In the genomic region with DNA sequence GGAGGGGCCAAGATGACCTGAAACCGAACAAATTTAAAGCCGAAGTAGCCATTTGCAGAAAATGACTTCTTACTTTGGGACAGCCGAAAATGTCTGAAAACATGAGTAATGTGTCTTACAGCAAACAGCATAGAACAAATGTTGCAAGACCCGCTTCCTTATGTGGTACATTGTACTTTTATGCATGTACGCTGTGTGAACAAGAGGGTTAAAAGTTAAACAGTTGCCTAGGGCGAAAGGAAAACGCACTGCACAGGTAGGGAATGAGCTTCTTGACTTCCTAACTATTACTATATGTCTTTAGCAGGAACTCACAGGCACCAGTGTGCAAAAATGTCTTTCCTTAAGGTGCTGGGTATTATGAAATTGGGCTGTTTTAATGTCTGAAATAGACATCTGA, we compare ENCODE assay signal across 14 cellular contexts.
DNase-seq lines count a peak whose midpoint lies in the region; ATAC-seq and TF ChIP-seq lines count a peak whose summit lies in the region.
"Had no signal": no experiment of that assay in that cellular context is flagged by ENCODE, and none has a peak within 500 bp of the region (broad histone marks: within the 10 kb centered on the region; RNA-seq: fewer than 3 reads in every experiment).

No MANE protein-coding gene starts in this region.

- H3K36me3 ChIP-seq in RWPE2 (ENCODE audit: low read depth), result no peaks in the 10 kb centered on the region
- no peaks in the 10 kb centered on the region for H3K36me3 ChIP-seq in HAP-1 (replicated peaks)
- H3K36me3 ChIP-seq: BLaER1 treated with 17β-estradiol and CSF1 and Interleukin-3, amounts not matched to agents 10 nM and 100 nM had no signal

- ATAC-seq in RWPE2 (ENCODE audit: low read depth), result peak; percentile 82
- ATAC-seq: CD8-positive, alpha-beta T cell; GM12878 had no signal

- in situ Hi-C loops in HAP-1 (cut with MboI; ENCODE audit: low sequenced_read_pairs), result no loop called here

- DNase-seq in LNCaP clone FGC (ENCODE audit: low read depth), result peak; percentile 28
- DNase-seq in RWPE2 (ENCODE audit: low spot score), result no peak
- peak; percentile 16 for DNase-seq in epithelial cell of prostate (ENCODE audit: low read depth, low spot score)
- peak; percentile 63 for DNase-seq in left kidney (ENCODE audit: low read depth, low spot score)
- no peak for DNase-seq in HAP-1 (ENCODE audit: low spot score in 2 of 2)
- no peak for DNase-seq in ecto neural progenitor cell (ENCODE audit: low spot score)
- no peak for DNase-seq in central memory CD4-positive, alpha-beta T cell
- DNase-seq: Calu3; CD8-positive, alpha-beta T cell; DMS79 treated with DMSO at 0.1 percent for 48 hours; GOT3; H7 had no signal

- H3K27me3 ChIP-seq in RWPE2 (ENCODE audit: insufficient read depth, poor library complexity, severe bottlenecking) (no peaks in the 10 kb centered on the region), HAP-1 (ENCODE audit: low read depth) (no peaks in the 10 kb centered on the region)
- H3K27me3 ChIP-seq: BLaER1 treated with 17β-estradiol and CSF1 and Interleukin-3, amounts not matched to agents 10 nM and 100 nM had no signal

- H3K27ac ChIP-seq in RWPE2 (ENCODE audit: poor library complexity, severe bottlenecking) (peak overlapping the region; percentile 68), epithelial cell of prostate (no peak overlapping the region)
- H3K27ac ChIP-seq: BLaER1 treated with 17β-estradiol and CSF1 and Interleukin-3, amounts not matched to agents 10 nM and 100 nM had no signal

- H3K4me1 ChIP-seq in RWPE2 (ENCODE audit: insufficient read depth, poor library complexity, severe bottlenecking) (peaks cover 17% of the 10 kb centered on the region), HAP-1 (no peaks in the 10 kb centered on the region)

- H3K4me3 ChIP-seq in LNCaP clone FGC (ENCODE audit: low read depth, low read length) (no peak overlapping the region), RWPE2 (ENCODE audit: severe bottlenecking) (no peak overlapping the region), HAP-1 (no peak overlapping the region)
- H3K4me3 ChIP-seq: BLaER1 treated with 17β-estradiol and CSF1 and Interleukin-3, amounts not matched to agents 10 nM and 100 nM; GM12878 had no signal

- H3K9me3 ChIP-seq in RWPE2 (ENCODE audit: severe bottlenecking), result peaks cover 4% of the 10 kb centered on the region
- H3K9me3 ChIP-seq in HAP-1, result no peaks in the 10 kb centered on the region
- H3K9me3 ChIP-seq: BLaER1 treated with 17β-estradiol and CSF1 and Interleukin-3, amounts not matched to agents 10 nM and 100 nM had no signal

- TF ChIP-seq CTCF in LNCaP clone FGC (IDR thresholded peaks at IDR 0.05; ENCODE audit: control insufficient read depth, extremely low read depth, insufficient read depth) (no peak), RWPE2 (IDR thresholded peaks at IDR 0.05; ENCODE audit: poor library complexity, severe bottlenecking) (no peak)

Comparison
In these comparisons a context has a peak if more than half of its experiments do, and no peak if none do; other contexts are left out.
1. DNase-seq: peak in LNCaP clone FGC (single experiment), epithelial cell of prostate (single experiment) and left kidney (single experiment); none in RWPE2 (single experiment), HAP-1 (0 of 2), ecto neural progenitor cell (single experiment) and central memory CD4-positive, alpha-beta T cell (single experiment).